Comparison of ENCODE assay signal across 10 cellular contexts in the genomic region with DNA sequence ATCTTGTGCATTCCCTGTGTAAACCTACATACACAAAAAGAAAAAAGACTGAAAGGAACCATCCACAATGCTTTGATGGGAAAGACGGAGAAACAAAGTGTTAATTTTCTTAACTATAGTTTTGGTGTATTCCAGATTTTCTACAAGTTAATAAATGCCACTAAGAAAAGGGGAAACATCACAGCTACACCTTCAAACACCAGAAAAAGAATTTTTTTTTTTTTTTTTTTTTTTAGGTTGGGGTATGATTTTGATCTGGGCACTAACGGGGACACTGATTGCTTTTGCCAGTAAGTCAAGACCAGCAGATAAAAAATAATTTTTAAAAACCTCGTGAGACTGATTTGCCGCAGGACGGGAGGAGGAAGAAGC. TPM values are rescaled to one million over a fixed set of nuclear protein-coding genes. Genes with fewer than 3 reads are reported as not detected.
DNase-seq lines count a peak whose midpoint lies in the region; ATAC-seq and TF ChIP-seq lines count a peak whose summit lies in the region.
"Had no signal": no experiment of that assay in that cellular context is flagged by ENCODE, and none has a peak within 500 bp of the region (broad histone marks: within the 10 kb centered on the region; RNA-seq: fewer than 3 reads in every experiment).

No MANE protein-coding gene starts in this region.

- intact Hi-C loops in CD8-positive, alpha-beta T cell (cut with DNase I, micrococcal nuclease) = loop anchor here (1.0 to 10.0 kb wide), 6 partner anchors 12 to 1531 kb away; partner anchors contain the start of genes CLINT1 (in 2 of the 2), CYFIP2 (in 2 of the 2), LSM11 (in 2 of the 2) and MED7 (in 2 of the 2)

- peak overlapping the region; percentile 98 for H2AFZ ChIP-seq in osteoblast (ENCODE audit: low read length)

- no peak overlapping the region for H3K9ac ChIP-seq in NT2/D1 (ENCODE audit: insufficient read length, low read depth)
- H3K9ac ChIP-seq in endodermal cell (ENCODE audit: extremely low read depth, low read length, poor library complexity, severe bottlenecking) = peak overlapping the region; percentile 52

- no peaks in the 10 kb centered on the region for H3K27me3 Mint-ChIP-seq in CD8-positive, alpha-beta T cell (ENCODE audit: low read depth)
- peaks cover 4% of the 10 kb centered on the region for H3K27me3 Mint-ChIP-seq in endodermal cell (ENCODE audit: insufficient read depth)

- H3K9me3 ChIP-seq in CD8-positive, alpha-beta T cell (ENCODE audit: low read length) = no peaks in the 10 kb centered on the region
- H3K9me3 ChIP-seq in NT2/D1 (ENCODE audit: insufficient read depth, low read length) (no peaks in the 10 kb centered on the region), endodermal cell (ENCODE audit: control insufficient read depth, low read length) (peaks cover 5% of the 10 kb centered on the region), osteoblast (ENCODE audit: low read depth, low read length) (no peaks in the 10 kb centered on the region)

- no peaks in the 10 kb centered on the region for H3K27me3 ChIP-seq in CD8-positive, alpha-beta T cell (ENCODE audit: insufficient read depth, low read length)
- H3K27me3 ChIP-seq in NT2/D1 (ENCODE audit: insufficient read depth, insufficient read length) = no peaks in the 10 kb centered on the region
- no peaks in the 10 kb centered on the region for H3K27me3 ChIP-seq in endodermal cell (ENCODE audit: control insufficient read depth, insufficient read depth, low read length, poor library complexity, severe bottlenecking)
- H3K27me3 ChIP-seq in osteoblast (ENCODE audit: insufficient read depth, low read length) = no peaks in the 10 kb centered on the region

- H3K27ac ChIP-seq in CD8-positive, alpha-beta T cell (ENCODE audit: low read depth, low read length) = peak overlapping the region; percentile 68
- no peak overlapping the region for H3K27ac ChIP-seq in endodermal cell (ENCODE audit: low read depth, low read length)
- H3K27ac ChIP-seq in osteoblast (ENCODE audit: low read depth, low read length) = peak overlapping the region; percentile 92

- H3K27ac Mint-ChIP-seq in CD8-positive, alpha-beta T cell = peak overlapping the region; percentile 95
- H3K27ac Mint-ChIP-seq in endodermal cell = peak overlapping the region; percentile 99

- peak overlapping the region; percentile 75 for H3K4me3 ChIP-seq in CD8-positive, alpha-beta T cell (ENCODE audit: low read depth, low read length)
- peak overlapping the region; percentile 88 for H3K4me3 ChIP-seq in NT2/D1 (ENCODE audit: insufficient read length, low read depth)
- H3K4me3 ChIP-seq in endodermal cell (ENCODE audit: low read length) = peak overlapping the region; percentile 93
- peak overlapping the region; percentile 90 for H3K4me3 ChIP-seq in osteoblast (ENCODE audit: insufficient read depth, low read length)

- H3K4me1 ChIP-seq in CD8-positive, alpha-beta T cell (ENCODE audit: insufficient read depth, low read length) = no peaks in the 10 kb centered on the region
- H3K4me1 ChIP-seq in NT2/D1 (ENCODE audit: insufficient read depth, insufficient read length) (no peaks in the 10 kb centered on the region), endodermal cell (ENCODE audit: control insufficient read depth, insufficient read depth, low read length) (no peaks in the 10 kb centered on the region), osteoblast (ENCODE audit: insufficient read depth, low read length) (peaks cover 10% of the 10 kb centered on the region)

- POLR2A ChIA-PET in CD8-positive, alpha-beta T cell (lab: Charles Lee) = interaction anchor here (0.6 to 1.9 kb wide), 4 partner anchors 12 to 1678 kb away, joined by 3 to 17 read pairs (median 4); partner anchors contain the start of genes LSM11 and MED7

- DNase-seq in CD8-positive, alpha-beta T cell = no peak
- DNase-seq in NT2/D1 (ENCODE audit: low read depth, low spot score) (no peak), endodermal cell (no peak), osteoblast (ENCODE audit: insufficient read length, low spot score, missing footprints) (no peak), midbrain (lab: John Stamatoyannopoulos, UW) (no peak), NCI-H82 treated with DMSO at 0.1 percent for 48 hours (lab: John Stamatoyannopoulos, UW; ENCODE audit: unreplicated experiment) (no peak)
- DNase-seq in stimulated activated CD4-positive, alpha-beta T cell treated with anti-CD3 and anti-CD28 coated beads, Interleukin-1b, Interleukin-23, amount 100 ng/mL, for 48 hours = no peak

- peak overlapping the region; percentile 96 for H3K4me3 Mint-ChIP-seq in CD8-positive, alpha-beta T cell
- H3K4me3 Mint-ChIP-seq in endodermal cell = peak overlapping the region; percentile 92

- TF ChIP-seq CTCF in CD8-positive, alpha-beta T cell (IDR thresholded peaks at IDR 0.05) = no peak
- no peak for TF ChIP-seq CTCF in endodermal cell (conservative IDR thresholded peaks at IDR 0.05)
- TF ChIP-seq CTCF in osteoblast (IDR thresholded peaks at IDR 0.05; ENCODE audit: extremely low read depth, low read depth, low read length) = no peak

- CTCF ChIA-PET in CD8-positive, alpha-beta T cell (lab: Charles Lee) = interaction anchor here (0.6 to 3.4 kb wide), 4 partner anchors 13 to 122 kb away, joined by 3 to 24 read pairs (median 3); partner anchors contain the start of gene LSM11

- no peaks in the 10 kb centered on the region for H3K9me3 Mint-ChIP-seq in CD8-positive, alpha-beta T cell
- peaks cover 5% of the 10 kb centered on the region for H3K9me3 Mint-ChIP-seq in endodermal cell

- H3K4me1 Mint-ChIP-seq in CD8-positive, alpha-beta T cell (ENCODE audit: low read depth) = peaks cover 14% of the 10 kb centered on the region
- peaks cover 3% of the 10 kb centered on the region for H3K4me1 Mint-ChIP-seq in endodermal cell

- peaks cover 3% of the 10 kb centered on the region for H3K36me3 ChIP-seq in CD8-positive, alpha-beta T cell (ENCODE audit: insufficient read depth, low read length)
- H3K36me3 ChIP-seq in NT2/D1 (ENCODE audit: insufficient read depth, insufficient read length, low read length) = peaks cover 26% of the 10 kb centered on the region
- peaks cover 16% of the 10 kb centered on the region for H3K36me3 ChIP-seq in endodermal cell (ENCODE audit: control insufficient read depth, insufficient read depth, low read length)
- H3K36me3 ChIP-seq in osteoblast (ENCODE audit: insufficient read depth, low read length) = peaks cover 19% of the 10 kb centered on the region

- H3K36me3 Mint-ChIP-seq in CD8-positive, alpha-beta T cell = peaks cover 28% of the 10 kb centered on the region
- peaks cover 22% of the 10 kb centered on the region for H3K36me3 Mint-ChIP-seq in endodermal cell (ENCODE audit: low read depth)

- no peaks in the 10 kb centered on the region for H3K79me2 ChIP-seq in osteoblast (ENCODE audit: insufficient read depth, low read length)

- no peak for ATAC-seq in CD8-positive, alpha-beta T cell
- ATAC-seq in HG03039 (IDR thresholded peaks at IDR 0.05; ENCODE audit: unreplicated experiment) = no peak

- 9 to 18% methylated on average over 3 to 5 of the region's 5 CpGs for WGBS in endodermal cell (ENCODE audit: insufficient coverage in 1 of 2, insufficient read length in 1 of 2), 2 experiments

- no peaks in the 10 kb centered on the region for H4K20me1 ChIP-seq in osteoblast (ENCODE audit: insufficient read depth, low read length)

- peak overlapping the region; percentile 97 for H3K4me2 ChIP-seq in osteoblast (ENCODE audit: insufficient read depth, low read length)

RNA-seq across cellular contexts. Expression of gene THG1L, which starts 0.3 kb away (rescaled TPM):
- total RNA-seq in CD8-positive, alpha-beta T cell = 1 to 10 TPM; 6.9 to 7.1 TPM
- total RNA-seq in endodermal cell = 10 to 100 TPM; 11.6 to 13.8 TPM
- 10.9 TPM for polyA plus RNA-seq in endodermal cell (2013, experiment 1 of 2)
- 11.2 TPM for polyA plus RNA-seq in endodermal cell (2013, experiment 2 of 2)
- 27.9 and 30.6 TPM in 2 replicates for total RNA-seq in osteoblast

RNA-seq across cellular contexts. Expression of gene LSM11, which starts 12.6 kb away (rescaled TPM):
- under 1 TPM; 0.44 to 0.65 TPM for total RNA-seq in CD8-positive, alpha-beta T cell
- 1 to 10 TPM; 3.7 to 4.5 TPM for total RNA-seq in endodermal cell
- 7.9 TPM for polyA plus RNA-seq in endodermal cell (2013, experiment 1 of 2)
- 6.6 TPM for polyA plus RNA-seq in endodermal cell (2013, experiment 2 of 2)
- total RNA-seq in osteoblast = 4.4 and 4.7 TPM in 2 replicates

RNA-seq across cellular contexts. Expression of gene C5orf52, which starts 59.6 kb away (rescaled TPM):
- not detected for total RNA-seq in CD8-positive, alpha-beta T cell
- total RNA-seq in endodermal cell = not detected
- not detected for polyA plus RNA-seq in endodermal cell (2013, experiment 1 of 2)
- polyA plus RNA-seq in endodermal cell (2013, experiment 2 of 2) = not detected
- not detected in 2 replicates for total RNA-seq in osteoblast
- total RNA-seq: sciatic nerve, SK-MEL-5 had no signal
